In genomic region chr9:85173967-85174366, GRCh38 we compare ENCODE assay signal across 1 cellular context.
TF ChIP-seq lines count a peak whose summit lies in the region.

No MANE protein-coding gene starts in this region.

TF ChIP-seq in SK-N-SH, 30 proteins besides CTCF, POLR2A, EP300 and RAD21 (continued from another document):
- TF ChIP-seq IRF3 (IDR thresholded peaks at IDR 0.05; ENCODE audit: low read depth, low read length) (no peak), MAX (IDR thresholded peaks at IDR 0.05; ENCODE audit: low read depth) (no peak), RCOR1 (IDR thresholded peaks at IDR 0.05; ENCODE audit: low read length) (no peak), MXI1 (IDR thresholded peaks at IDR 0.05; ENCODE audit: low read depth, low read length) (no peak), FOSL2 (IDR thresholded peaks at IDR 0.05; ENCODE audit: borderline replicate concordance, low read depth) (no peak), ELF1 (IDR thresholded peaks at IDR 0.05) (no peak)
